In the genomic region with DNA sequence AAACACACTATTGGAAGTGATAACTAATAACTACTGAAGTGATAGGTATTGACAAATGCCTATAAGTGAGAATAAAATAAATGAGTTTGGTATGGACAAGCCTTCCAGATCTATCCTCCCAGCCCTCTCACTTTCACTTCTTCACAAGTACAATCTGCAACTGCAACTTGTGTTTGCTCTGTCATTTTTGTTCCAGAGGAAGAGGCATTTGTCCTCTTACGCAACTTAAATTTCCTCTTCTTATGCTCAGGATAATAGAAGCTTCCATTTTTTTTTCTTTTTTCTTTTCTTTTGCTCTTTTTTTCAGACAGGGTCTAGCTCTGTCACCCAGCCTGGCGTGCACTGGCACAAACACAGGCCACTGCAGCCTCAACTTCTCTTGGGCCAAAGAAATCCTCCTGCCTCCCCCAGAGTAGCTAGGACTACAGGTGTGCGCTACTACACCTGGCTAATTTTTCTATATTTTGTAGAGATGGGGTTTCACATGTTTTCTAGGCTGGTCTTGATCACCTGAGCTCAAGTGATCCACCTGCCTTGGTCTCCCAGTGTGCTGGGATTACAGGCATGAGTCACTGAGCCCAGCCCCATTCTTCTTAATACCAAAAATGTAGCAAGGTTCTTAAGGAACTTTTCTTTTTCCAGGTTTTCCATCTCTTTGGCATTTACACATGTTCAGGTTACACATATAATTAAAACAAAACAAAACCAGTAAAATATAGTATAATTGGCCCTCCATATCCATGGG, we compare ENCODE assay signal across 20 cellular contexts.
DNase-seq lines count a peak whose midpoint lies in the region; ATAC-seq, FAIRE-seq and TF ChIP-seq lines count a peak whose summit lies in the region.
"Had no signal": no experiment of that assay in that cellular context is flagged by ENCODE, and none has a peak within 500 bp of the region (broad histone marks: within the 10 kb centered on the region; RNA-seq: fewer than 3 reads in every experiment).

No MANE protein-coding gene starts in this region.

- TF ChIP-seq CTCF in bronchial epithelial cell (IDR thresholded peaks at IDR 0.05; ENCODE audit: insufficient read depth, low read length, severe bottlenecking) (no peak), hepatocyte (IDR thresholded peaks at IDR 0.05; ENCODE audit: poor library complexity) (no peak)

- H3K79me2 ChIP-seq in hepatocyte = peaks cover 94% of the 10 kb centered on the region

- H3K4me1 Mint-ChIP-seq in activated T-helper 17 cell treated with anti-CD3 and anti-CD28 coated beads, Interleukin-2, amount 50 U/mL, for 72 hours = no peaks in the 10 kb centered on the region
- H3K4me1 Mint-ChIP-seq: activated CD4-positive, alpha-beta T cell treated with anti-CD3 and anti-CD28 coated beads, Interleukin-2, amount 10 ng/mL, durations not matched to agents 7 days and 5 days; naive thymus-derived CD8-positive, alpha-beta T cell had no signal

- no peaks in the 10 kb centered on the region for H3K27me3 Mint-ChIP-seq in activated T-helper 17 cell treated with anti-CD3 and anti-CD28 coated beads, Interleukin-2, amount 50 U/mL, for 72 hours
- H3K27me3 Mint-ChIP-seq: activated CD4-positive, alpha-beta T cell treated with anti-CD3 and anti-CD28 coated beads, Interleukin-2, amount 10 ng/mL, durations not matched to agents 7 days and 5 days; naive thymus-derived CD8-positive, alpha-beta T cell had no signal

- DNase-seq in Ammon's horn (ENCODE audit: low spot score) = peak; percentile 37
- peak; percentile 15 to 31 for DNase-seq in Kasumi-1 (lab: John Stamatoyannopoulos, UW)
- peak; percentile 37 for DNase-seq in bronchial epithelial cell (ENCODE audit: low read depth)
- no peak for DNase-seq in left lobe of liver (ENCODE audit: low spot score)
- no peak for DNase-seq in hepatocyte (ENCODE audit: low spot score)
- DNase-seq in stimulated activated CD4-positive, alpha-beta T cell treated with anti-CD3 and anti-CD28 coated beads, Interleukin-4, amount 100 ng/mL, for 1 hour = no peak
- DNase-seq: activated CD4-positive, alpha-beta T cell treated with anti-CD3 and anti-CD28 coated beads, Interleukin-2, amount 10 ng/mL, durations not matched to agents 7 days and 5 days; activated naive CD4-positive, alpha-beta T cell treated with anti-CD3 and anti-CD28 coated beads for 36 hours; dorsolateral prefrontal cortex; GDM1; naive thymus-derived CD8-positive, alpha-beta T cell; NCI-H1436; NCI-H2227 treated with DMSO at 0.1 percent for 48 hours had no signal

- WGBS in hepatocyte (ENCODE audit: low lambda C conversion rate, missing lambda C conversion rate) = 82% methylated on average over 3 of the region's 3 CpGs

- ATAC-seq in left lobe of liver (peak; percentile 96), GM18867 (IDR thresholded peaks at IDR 0.05; ENCODE audit: unreplicated experiment) (no peak)
- no peak for ATAC-seq in activated T-helper 17 cell treated with anti-CD3 and anti-CD28 coated beads, Interleukin-2, amount 50 U/mL, for 72 hours (replicated peaks)
- ATAC-seq: naive thymus-derived CD8-positive, alpha-beta T cell had no signal

- H3K27ac ChIP-seq in hepatocyte = no peak overlapping the region
- H3K27ac ChIP-seq: esophagus muscularis mucosa, prostate gland, SK-N-MC, vagina had no signal

- H3K36me3 ChIP-seq in bronchial epithelial cell (ENCODE audit: control insufficient read depth, insufficient read depth, low read length) (no peaks in the 10 kb centered on the region), hepatocyte (replicated peaks; ENCODE audit: insufficient read depth, low read depth) (no peaks in the 10 kb centered on the region)
- H3K36me3 ChIP-seq: esophagus muscularis mucosa, prostate gland, vagina had no signal

- no peak overlapping the region for H3K4me3 Mint-ChIP-seq in activated T-helper 17 cell treated with anti-CD3 and anti-CD28 coated beads, Interleukin-2, amount 50 U/mL, for 72 hours
- H3K4me3 Mint-ChIP-seq: activated CD4-positive, alpha-beta T cell treated with anti-CD3 and anti-CD28 coated beads, Interleukin-2, amount 10 ng/mL, durations not matched to agents 7 days and 5 days; activated naive CD4-positive, alpha-beta T cell treated with anti-CD3 and anti-CD28 coated beads for 36 hours; naive thymus-derived CD8-positive, alpha-beta T cell had no signal

- no peaks in the 10 kb centered on the region for H3K9me3 ChIP-seq in hepatocyte (ENCODE audit: low read depth)
- H3K9me3 ChIP-seq: esophagus muscularis mucosa, prostate gland, vagina had no signal

- H3K4me3 ChIP-seq in bronchial epithelial cell (ENCODE audit: low read depth, low read length) = no peak overlapping the region
- H3K4me3 ChIP-seq in hepatocyte = no peak overlapping the region
- H3K4me3 ChIP-seq: dorsolateral prefrontal cortex, esophagus muscularis mucosa, prostate gland, SK-N-MC, vagina had no signal

- no peaks in the 10 kb centered on the region for H3K9me2 ChIP-seq in hepatocyte (replicated peaks; ENCODE audit: insufficient read depth)

- no peak for FAIRE-seq in bronchial epithelial cell (lab: Jason Lieb, UNC)
- FAIRE-seq: GM12891 had no signal

- no peaks in the 10 kb centered on the region for H4K20me1 ChIP-seq in hepatocyte (ENCODE audit: insufficient read depth, poor library complexity, severe bottlenecking)

- H3K27ac Mint-ChIP-seq in activated T-helper 17 cell treated with anti-CD3 and anti-CD28 coated beads, Interleukin-2, amount 50 U/mL, for 72 hours = no peak overlapping the region
- H3K27ac Mint-ChIP-seq: activated CD4-positive, alpha-beta T cell treated with anti-CD3 and anti-CD28 coated beads, Interleukin-2, amount 10 ng/mL, durations not matched to agents 7 days and 5 days; activated naive CD4-positive, alpha-beta T cell treated with anti-CD3 and anti-CD28 coated beads for 36 hours; naive thymus-derived CD8-positive, alpha-beta T cell had no signal

- no peaks in the 10 kb centered on the region for H3K36me3 Mint-ChIP-seq in activated T-helper 17 cell treated with anti-CD3 and anti-CD28 coated beads, Interleukin-2, amount 50 U/mL, for 72 hours (ENCODE audit: low read depth)
- H3K36me3 Mint-ChIP-seq: naive thymus-derived CD8-positive, alpha-beta T cell had no signal

- peaks cover 4% of the 10 kb centered on the region for H3K9me3 Mint-ChIP-seq in activated T-helper 17 cell treated with anti-CD3 and anti-CD28 coated beads, Interleukin-2, amount 50 U/mL, for 72 hours
- H3K9me3 Mint-ChIP-seq: activated CD4-positive, alpha-beta T cell treated with anti-CD3 and anti-CD28 coated beads, Interleukin-2, amount 10 ng/mL, durations not matched to agents 7 days and 5 days had no signal

- H3K4me1 ChIP-seq in hepatocyte (ENCODE audit: insufficient read depth) = no peaks in the 10 kb centered on the region
- H3K4me1 ChIP-seq: prostate gland had no signal

- no peak overlapping the region for H3K4me2 ChIP-seq in hepatocyte

- no peak overlapping the region for H2AFZ ChIP-seq in hepatocyte

- H3K27me3 ChIP-seq in bronchial epithelial cell (ENCODE audit: control insufficient read depth, insufficient read depth, low read length) (no peaks in the 10 kb centered on the region), hepatocyte (no peaks in the 10 kb centered on the region)
- H3K27me3 ChIP-seq: dorsolateral prefrontal cortex, esophagus muscularis mucosa, vagina had no signal

Comparison
In these comparisons a context has a peak if more than half of its experiments do, and no peak if none do; other contexts are left out.
1. DNase-seq: peak in Ammon's horn (single experiment), Kasumi-1 (2 of 2) and bronchial epithelial cell (single experiment); none in left lobe of liver (single experiment), hepatocyte (single experiment) and stimulated activated CD4-positive, alpha-beta T cell treated with anti-CD3 and anti-CD28 coated beads, Interleukin-4, amount 100 ng/mL, for 1 hour (single experiment).